In genomic region chr19:53978975-53979801, GRCh38 we compare ENCODE assay signal across 2 cellular contexts.
TF ChIP-seq lines count a peak whose summit lies in the region.

No MANE protein-coding gene starts in this region.

TF ChIP-seq in GM23338, 12 proteins besides CTCF, POLR2A, EP300 and RAD21:
- TF ChIP-seq ETS1 (IDR thresholded peaks at IDR 0.05) (no peak), ZNF114 (CRISPR knock-in tag; IDR thresholded peaks at IDR 0.05) (no peak), EZH2 (IDR thresholded peaks at IDR 0.05; ENCODE audit: low read depth, unreplicated experiment) (no peak), EZH2phosphoT487 (IDR thresholded peaks at IDR 0.05; ENCODE audit: unreplicated experiment) (no peak), ZNF462 (CRISPR knock-in tag; IDR thresholded peaks at IDR 0.05) (no peak), JUNB (IDR thresholded peaks at IDR 0.05; ENCODE audit: unreplicated experiment) (no peak), REST (IDR thresholded peaks at IDR 0.05; ENCODE audit: unreplicated experiment) (no peak), ZNF331 (CRISPR knock-in tag; IDR thresholded peaks at IDR 0.05; ENCODE audit: low read depth) (no peak)

TF ChIP-seq in endothelial cell of umbilical vein, 7 proteins besides CTCF, POLR2A, EP300 and RAD21:
- TF ChIP-seq MYC (IDR thresholded peaks at IDR 0.05; ENCODE audit: low read depth, low read length) (no peak), MAX (IDR thresholded peaks at IDR 0.05; ENCODE audit: insufficient read depth, insufficient read length) (no peak), JUN (IDR thresholded peaks at IDR 0.05; ENCODE audit: borderline replicate concordance, insufficient read depth, insufficient read length, low read depth) (no peak), EZH2 (IDR thresholded peaks at IDR 0.05; ENCODE audit: borderline replicate concordance, low read depth, low read length, severe bottlenecking) (no peak), FOS (IDR thresholded peaks at IDR 0.05; ENCODE audit: borderline replicate concordance, insufficient read depth, low read length) (no peak), GATA2 (IDR thresholded peaks at IDR 0.05; ENCODE audit: insufficient read depth, insufficient read length, low read depth, low read length) (no peak), POLR2AphosphoS5 (IDR thresholded peaks at IDR 0.05; ENCODE audit: insufficient read depth, low read depth, low read length) (no peak)
